1 cellular context compared by ENCODE assay signal in genomic region chr4:131137196-131137595, GRCh38.
TF ChIP-seq lines count a peak whose summit lies in the region.

No MANE protein-coding gene starts in this region.

TF ChIP-seq in GM23338, 12 proteins besides CTCF, POLR2A, EP300 and RAD21 (continued from another document):
- no peak for TF ChIP-seq ZNF462 (CRISPR knock-in tag; IDR thresholded peaks at IDR 0.05)
- TF ChIP-seq EZH2phosphoT487 (IDR thresholded peaks at IDR 0.05; ENCODE audit: unreplicated experiment) = no peak
- no peak for TF ChIP-seq ZNF114 (CRISPR knock-in tag; IDR thresholded peaks at IDR 0.05)
- TF ChIP-seq CREB1 (CRISPR knock-in tag; IDR thresholded peaks at IDR 0.05; ENCODE audit: low read depth) = no peak
- TF ChIP-seq STAT1 (IDR thresholded peaks at IDR 0.05; ENCODE audit: unreplicated experiment) = no peak
- TF ChIP-seq REST (IDR thresholded peaks at IDR 0.05; ENCODE audit: unreplicated experiment) = no peak
- no peak for TF ChIP-seq EZH2 (IDR thresholded peaks at IDR 0.05; ENCODE audit: low read depth, unreplicated experiment)
- TF ChIP-seq JUNB (IDR thresholded peaks at IDR 0.05; ENCODE audit: unreplicated experiment) = no peak
TF ChIP-seq in GM23338: peak in this region for 0.
